In the genomic region with DNA sequence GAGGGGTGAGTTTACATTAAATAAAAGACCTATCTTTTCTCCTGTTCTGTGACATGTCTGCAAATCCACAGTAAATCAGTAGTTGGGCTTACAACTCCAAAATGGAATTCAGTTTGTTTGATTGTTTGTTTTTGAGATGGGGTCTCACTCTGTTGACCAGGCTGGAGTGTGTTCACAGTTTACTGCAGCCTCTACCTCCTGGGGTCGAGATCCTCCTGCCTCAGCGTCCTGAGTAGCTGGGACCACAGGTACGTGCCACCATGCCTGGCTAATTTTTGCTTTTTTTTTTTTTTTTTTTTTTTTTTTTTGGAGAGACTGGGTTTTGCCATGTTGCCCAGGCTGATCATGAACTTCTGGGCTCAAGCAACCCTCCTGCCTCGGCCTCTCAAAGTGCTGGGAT, we compare ENCODE assay signal across 7 cellular contexts.
"Had no signal": no experiment of that assay in that cellular context is flagged by ENCODE, and none has a peak within 500 bp of the region (broad histone marks: within the 10 kb centered on the region; RNA-seq: fewer than 3 reads in every experiment).

No MANE protein-coding gene starts in this region.

- H3K4me3 Mint-ChIP-seq: IgD-negative memory B cell had no signal

- H3K27ac Mint-ChIP-seq: IgD-negative memory B cell had no signal

- H3K4me3 ChIP-seq: K562 had no signal

- DNase-seq: IMR-90, KBM-7, KG1 had no signal

- ATAC-seq: HepG2, K562 had no signal

- H3K27ac ChIP-seq: HL-60 had no signal
